In genomic region chr4:1583859-1584258, GRCh38 we compare ENCODE assay signal across 20 cellular contexts.
"Had no signal": no experiment of that assay in that cellular context is flagged by ENCODE, and none has a peak within 500 bp of the region (broad histone marks: within the 10 kb centered on the region; RNA-seq: fewer than 3 reads in every experiment).

No MANE protein-coding gene starts in this region.

- H3K9me3 Mint-ChIP-seq: type B pancreatic cell had no signal

- H3K4me3 Mint-ChIP-seq: natural killer cell; nephron progenitor cell; stimulated activated naive CD8-positive, alpha-beta T cell treated with anti-CD3 and anti-CD28 coated beads, Interleukin-15, Interleukin-2, amounts not matched to agents 100 ng/mL and 50 ng/mL, for 24 hours; type B pancreatic cell had no signal

- H3K27ac Mint-ChIP-seq: natural killer cell; nephron progenitor cell; neural progenitor cell; stimulated activated naive CD8-positive, alpha-beta T cell treated with anti-CD3 and anti-CD28 coated beads, Interleukin-15, Interleukin-2, amounts not matched to agents 100 ng/mL and 50 ng/mL, for 24 hours; type B pancreatic cell had no signal

- ATAC-seq: natural killer cell, right cardiac atrium, sciatic nerve had no signal

- DNase-seq: islet precursor cell; left ventricle myocardium inferior; midbrain; natural killer cell; occipital lobe; ovary; retina; stimulated activated CD4-positive, alpha-beta T cell treated with anti-CD3 and anti-CD28 coated beads, Interleukin-12 subunit alpha, Interleukin-12 subunit beta, amount 100 ng/mL, for 4 hours; stimulated activated CD4-positive, alpha-beta T cell treated with anti-CD3 and anti-CD28 coated beads, Interleukin-15, amount 100 ng/mL, for 24 hours; stimulated activated CD4-positive, alpha-beta T cell treated with anti-CD3 and anti-CD28 coated beads, Interleukin-2, amount 100 ng/mL, for 24 hours; stimulated activated CD4-positive, alpha-beta T cell treated with anti-CD3 and anti-CD28 coated beads, Interleukin-4, amount 100 ng/mL, for 1 hour; stimulated activated naive CD4-positive, alpha-beta T cell; tibial artery; uterus had no signal

- H3K4me1 Mint-ChIP-seq: neural progenitor cell had no signal

- H3K36me3 Mint-ChIP-seq: type B pancreatic cell had no signal
